ENCODE assay signal across 1 cellular context in the genomic region with DNA sequence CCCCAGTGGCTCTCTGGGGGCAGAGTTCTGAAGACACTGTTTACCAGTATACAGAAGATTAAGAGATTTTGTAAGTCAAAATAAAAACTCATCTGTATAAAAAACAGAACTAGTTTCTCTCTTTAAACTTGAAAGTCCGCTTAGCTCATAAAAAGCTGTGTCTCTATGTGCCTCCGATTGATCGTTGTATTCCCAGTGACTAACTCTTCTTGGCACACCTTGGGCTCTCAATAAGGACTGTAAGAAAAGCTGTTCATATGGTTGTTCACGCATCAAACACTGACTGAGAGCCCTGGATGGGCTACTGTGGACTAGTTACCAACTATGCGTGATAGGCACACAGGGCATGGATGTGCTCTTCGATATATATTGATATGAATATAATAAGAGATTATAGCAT.
TF ChIP-seq lines count a peak whose summit lies in the region.

No MANE protein-coding gene starts in this region.

TF ChIP-seq in GM23338, 12 proteins besides CTCF, POLR2A, EP300 and RAD21 (continued from another document):
- no peak for TF ChIP-seq REST (IDR thresholded peaks at IDR 0.05; ENCODE audit: unreplicated experiment)
- no peak for TF ChIP-seq NANOG (IDR thresholded peaks at IDR 0.05; ENCODE audit: borderline replicate concordance)
- no peak for TF ChIP-seq STAT1 (IDR thresholded peaks at IDR 0.05; ENCODE audit: unreplicated experiment)
- no peak for TF ChIP-seq JUNB (IDR thresholded peaks at IDR 0.05; ENCODE audit: unreplicated experiment)
- TF ChIP-seq CREB1 (CRISPR knock-in tag; IDR thresholded peaks at IDR 0.05; ENCODE audit: low read depth): no peak
TF ChIP-seq in GM23338: peak in this region for 0.
